ENCODE assay signal across 20 cellular contexts in the genomic region with DNA sequence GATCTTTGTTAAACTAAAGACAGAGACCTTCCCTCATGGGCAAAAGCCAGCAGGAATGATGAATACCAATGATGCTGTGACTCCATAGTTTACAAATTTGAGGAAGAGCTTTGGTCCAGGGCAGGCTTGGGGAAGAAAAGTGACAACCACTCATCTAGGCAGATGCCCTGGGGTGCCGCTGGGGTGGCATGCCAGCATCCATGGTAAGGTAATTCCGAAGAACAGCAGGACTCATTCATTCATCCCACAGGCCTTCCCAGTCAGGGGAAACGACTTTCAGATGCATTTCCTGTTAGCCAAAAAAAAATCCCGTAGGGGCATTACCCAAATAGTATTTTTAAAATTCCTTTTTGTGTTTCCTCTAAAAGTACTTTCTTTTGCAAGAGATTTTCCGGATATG.
"Had no signal": no experiment of that assay in that cellular context is flagged by ENCODE, and none has a peak within 500 bp of the region (broad histone marks: within the 10 kb centered on the region; RNA-seq: fewer than 3 reads in every experiment).

No MANE protein-coding gene starts in this region.

- H3K4me3 ChIP-seq: heart left ventricle, mucosa of descending colon, ovary, right atrium auricular region, sigmoid colon, skin epidermis, suprapubic skin, thyroid gland, upper lobe of left lung, uterus had no signal

- FAIRE-seq: colon had no signal

- H3K36me3 ChIP-seq: heart left ventricle, ovary, right atrium auricular region, sigmoid colon, suprapubic skin, thyroid gland, upper lobe of left lung, uterus had no signal

- ATAC-seq: heart left ventricle; left ventricle myocardium superior; naive thymus-derived CD8-positive, alpha-beta T cell had no signal

- DNase-seq: effector CD4-positive, alpha-beta T cell; endodermal cell; foreskin melanocyte; heart left ventricle; hippocampal formation; left colon; left ventricle myocardium superior; mucosa of descending colon; naive thymus-derived CD8-positive, alpha-beta T cell; ovary; sigmoid colon; stimulated activated naive CD4-positive, alpha-beta T cell; thyroid gland; upper lobe of left lung; uterus had no signal

- H3K27ac ChIP-seq: heart left ventricle, ovary, sigmoid colon, skin epidermis, suprapubic skin, thyroid gland, upper lobe of left lung, uterus had no signal

- H3K4me1 Mint-ChIP-seq: naive thymus-derived CD8-positive, alpha-beta T cell had no signal

- H3K9me3 ChIP-seq: mucosa of descending colon, ovary, sigmoid colon, suprapubic skin, thyroid gland, upper lobe of left lung, uterus had no signal

- H3K4me1 ChIP-seq: sigmoid colon, suprapubic skin, thyroid gland, upper lobe of left lung, uterus had no signal

- H3K27ac Mint-ChIP-seq: endodermal cell; naive thymus-derived CD8-positive, alpha-beta T cell had no signal

- H3K4me3 Mint-ChIP-seq: endodermal cell; naive thymus-derived CD8-positive, alpha-beta T cell; neural crest cell had no signal

- H3K9me3 Mint-ChIP-seq: naive thymus-derived CD8-positive, alpha-beta T cell had no signal

- H3K27me3 ChIP-seq: heart left ventricle, ovary, right atrium auricular region, sigmoid colon, suprapubic skin, thyroid gland, upper lobe of left lung, uterus had no signal
